Comparison of ENCODE assay signal across 26 cellular contexts in genomic region chr12:13273097-13273496, GRCh38.
"Had no signal": no experiment of that assay in that cellular context is flagged by ENCODE, and none has a peak within 500 bp of the region (broad histone marks: within the 10 kb centered on the region; RNA-seq: fewer than 3 reads in every experiment).

No MANE protein-coding gene starts in this region.

- H3K9me3 ChIP-seq: colonic mucosa, esophagus squamous epithelium, gastrocnemius medialis, heart right ventricle, left lung, lower lobe of right lung had no signal

- H3K36me3 Mint-ChIP-seq: immature natural killer cell, mesothelial cell of epicardium had no signal

- ATAC-seq: effector memory CD8-positive, alpha-beta T cell; esophagus mucosa; gastrocnemius medialis; heart right ventricle; left cardiac atrium; lower lobe of right lung had no signal

- H3K27me3 ChIP-seq: colonic mucosa, gastrocnemius medialis had no signal

- DNase-seq: cerebellar nuclear complex; colonic mucosa; cortex of kidney; effector CD8-positive, alpha-beta T cell; effector memory CD8-positive, alpha-beta T cell; endodermal cell; erythroblast; esophagus squamous epithelium; foreskin fibroblast; foreskin melanocyte; gastrocnemius medialis; glutamatergic neuron; heart right ventricle; immature natural killer cell; left cardiac atrium; left lung; left ventricle myocardium superior; lower lobe of right lung; mesenchymal stem cell had no signal

- H3K4me3 ChIP-seq: colonic mucosa, esophagus squamous epithelium, gastrocnemius medialis, heart right ventricle, left lung, lower lobe of right lung had no signal

- H3K4me1 ChIP-seq: colonic mucosa, gastrocnemius medialis had no signal

- FAIRE-seq: endometrium, keratinocyte had no signal

- H3K4me3 Mint-ChIP-seq: central memory CD8-positive, alpha-beta T cell; dendritic cell treated with granulocyte-macrophage colony-stimulating factor and Interleukin-4, amounts not matched to agents 40 ng/mL and 50 ng/mL, for 4 days; effector memory CD8-positive, alpha-beta T cell; endodermal cell; immature natural killer cell; mesothelial cell of epicardium had no signal

- H3K9me3 Mint-ChIP-seq: central memory CD8-positive, alpha-beta T cell; dendritic cell treated with granulocyte-macrophage colony-stimulating factor and Interleukin-4, amounts not matched to agents 40 ng/mL and 50 ng/mL, for 4 days; effector memory CD8-positive, alpha-beta T cell; immature natural killer cell; mesothelial cell of epicardium had no signal

- H3K27ac Mint-ChIP-seq: dendritic cell treated with granulocyte-macrophage colony-stimulating factor and Interleukin-4, amounts not matched to agents 40 ng/mL and 50 ng/mL, for 4 days; effector memory CD8-positive, alpha-beta T cell; endodermal cell; immature natural killer cell; mesothelial cell of epicardium had no signal

- H3K27ac ChIP-seq: colonic mucosa, epithelial cell of prostate, esophagus squamous epithelium, gastrocnemius medialis, heart right ventricle, left lung, lower lobe of right lung had no signal

- H3K36me3 ChIP-seq: colonic mucosa, esophagus squamous epithelium, gastrocnemius medialis, heart right ventricle, left lung, lower lobe of right lung had no signal
